Comparison of ENCODE assay signal across 1 cellular context in genomic region chr2:21535826-21536225, GRCh38.
TF ChIP-seq lines count a peak whose summit lies in the region.

No MANE protein-coding gene starts in this region.

TF ChIP-seq in GM23338, 12 proteins besides CTCF, POLR2A, EP300 and RAD21 (continued from another document):
- TF ChIP-seq REST (IDR thresholded peaks at IDR 0.05; ENCODE audit: unreplicated experiment) (no peak), STAT1 (IDR thresholded peaks at IDR 0.05; ENCODE audit: unreplicated experiment) (no peak), POLR2AphosphoS5 (IDR thresholded peaks at IDR 0.05; ENCODE audit: low read depth) (no peak)
- TF ChIP-seq, protein P1, sequence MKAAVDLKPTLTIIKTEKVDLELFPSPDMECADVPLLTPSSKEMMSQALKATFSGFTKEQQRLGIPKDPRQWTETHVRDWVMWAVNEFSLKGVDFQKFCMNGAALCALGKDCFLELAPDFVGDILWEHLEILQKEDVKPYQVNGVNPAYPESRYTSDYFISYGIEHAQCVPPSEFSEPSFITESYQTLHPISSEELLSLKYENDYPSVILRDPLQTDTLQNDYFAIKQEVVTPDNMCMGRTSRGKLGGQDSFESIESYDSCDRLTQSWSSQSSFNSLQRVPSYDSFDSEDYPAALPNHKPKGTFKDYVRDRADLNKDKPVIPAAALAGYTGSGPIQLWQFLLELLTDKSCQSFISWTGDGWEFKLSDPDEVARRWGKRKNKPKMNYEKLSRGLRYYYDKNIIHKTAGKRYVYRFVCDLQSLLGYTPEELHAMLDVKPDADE (IDR thresholded peaks at IDR 0.05): no peak
